ENCODE assay signal across 9 cellular contexts in the genomic region with DNA sequence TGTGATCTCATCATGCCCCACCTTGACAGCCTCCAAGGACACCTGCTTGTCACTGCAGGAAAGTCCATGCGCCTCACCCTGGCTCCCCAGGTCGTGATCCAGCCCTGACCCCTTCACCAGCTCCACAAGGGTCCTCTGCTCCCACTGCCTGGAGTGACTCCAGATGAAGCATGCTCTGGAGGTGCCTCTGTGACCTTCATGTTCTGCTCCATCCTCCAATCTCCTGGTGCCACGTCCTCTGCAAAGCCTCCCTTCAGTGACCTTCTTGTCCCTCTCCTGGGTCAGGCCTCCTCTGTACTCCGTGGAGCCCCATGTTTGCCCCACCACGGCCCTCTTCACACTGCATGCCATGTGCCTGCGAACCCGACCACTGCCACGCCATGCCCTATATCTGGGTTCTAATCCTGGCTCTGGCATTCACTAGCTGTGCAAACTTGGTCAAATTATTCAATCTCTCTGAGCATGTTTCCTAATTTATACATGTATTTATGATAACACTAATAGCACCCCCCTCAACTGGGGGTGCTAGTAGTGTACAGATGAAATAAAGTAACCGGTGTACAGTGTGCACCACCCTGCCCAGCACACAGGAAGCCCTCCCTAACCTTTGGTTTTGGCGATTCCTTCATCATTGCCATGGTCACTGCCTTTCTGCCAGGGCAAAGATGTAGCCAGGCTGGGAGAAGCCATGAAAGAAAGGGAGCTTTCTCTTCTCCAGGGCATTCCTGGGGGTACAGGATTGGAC.
DNase-seq lines count a peak whose midpoint lies in the region; ATAC-seq and TF ChIP-seq lines count a peak whose summit lies in the region.
"Had no signal": no experiment of that assay in that cellular context is flagged by ENCODE, and none has a peak within 500 bp of the region (broad histone marks: within the 10 kb centered on the region; RNA-seq: fewer than 3 reads in every experiment).

No MANE protein-coding gene starts in this region.

- peaks cover 25% of the 10 kb centered on the region for H3K4me1 Mint-ChIP-seq in activated naive CD4-positive, alpha-beta T cell treated with anti-CD3 and anti-CD28 coated beads for 36 hours (ENCODE audit: low read depth)

- peaks cover 17% of the 10 kb centered on the region for H3K9me3 Mint-ChIP-seq in activated naive CD4-positive, alpha-beta T cell treated with anti-CD3 and anti-CD28 coated beads for 36 hours

- 63 to 76% methylated on average over 7 to 10 of the region's 10 CpGs for WGBS in esophagus squamous epithelium, 2 donors
- WGBS in transverse colon (ENCODE audit: low coverage in 1 of 2), 2 donors: 79 to 80% methylated on average over 3 to 10 of the region's 10 CpGs

- H3K9me3 ChIP-seq in esophagus squamous epithelium (peaks cover 0 to 7% (median 0%) of the 10 kb centered on the region in 3 donors), transverse colon (no peaks in the 10 kb centered on the region)
- H3K9me3 ChIP-seq: HAP-1 had no signal

- H3K36me3 Mint-ChIP-seq in activated naive CD4-positive, alpha-beta T cell treated with anti-CD3 and anti-CD28 coated beads for 36 hours (ENCODE audit: low read depth): peaks cover 10% of the 10 kb centered on the region

- peak overlapping the region; percentile 10 for H3K4me3 Mint-ChIP-seq in activated naive CD4-positive, alpha-beta T cell treated with anti-CD3 and anti-CD28 coated beads for 36 hours

- H3K36me3 ChIP-seq in esophagus squamous epithelium: peaks cover 0 to 5% (median 0%) of the 10 kb centered on the region in 3 donors
- no peaks in the 10 kb centered on the region for H3K36me3 ChIP-seq in transverse colon
- H3K36me3 ChIP-seq: HAP-1 had no signal

- in situ Hi-C loops in transverse colon (cut with MboI; ENCODE audit: low pct_ligation_motif_present in 1 of 4, low pct_unique_long_range_greater_than_20kb in 1 of 4, low sequenced_read_pairs in 3 of 4): loop anchor here in 1 of 4 donors (25.0 kb wide), 1 partner anchor 811 kb away; no protein-coding TSS in a partner anchor

- CTCF ChIA-PET in activated naive CD4-positive, alpha-beta T cell treated with anti-CD3 and anti-CD28 coated beads for 36 hours (lab: Charles Lee): interaction anchor here (0.6 to 2.1 kb wide), 43 partner anchors 9 to 782 kb away, joined by 3 to 16 read pairs (median 4); a partner anchor contains a TSS

- no peaks in the 10 kb centered on the region for H3K27me3 Mint-ChIP-seq in activated naive CD4-positive, alpha-beta T cell treated with anti-CD3 and anti-CD28 coated beads for 36 hours (ENCODE audit: low read depth)

- H3K27ac Mint-ChIP-seq in activated naive CD4-positive, alpha-beta T cell treated with anti-CD3 and anti-CD28 coated beads for 36 hours: peak overlapping the region; percentile 68

- TF ChIP-seq POLR2A in esophagus squamous epithelium (IDR thresholded peaks at IDR 0.05): no peak
- no peak for TF ChIP-seq POLR2A in transverse colon (IDR thresholded peaks at IDR 0.05)

- ATAC-seq in HG03354 (IDR thresholded peaks at IDR 0.05; ENCODE audit: poor library complexity, severe bottlenecking, unreplicated experiment): peak; percentile 38

- no peaks in the 10 kb centered on the region for H3K27me3 ChIP-seq in esophagus squamous epithelium
- H3K27me3 ChIP-seq in transverse colon: no peaks in the 10 kb centered on the region

- H3K27ac ChIP-seq in esophagus squamous epithelium (peak overlapping the region in 3 of 4 donors; percentile 58 to 73 (median 67)), transverse colon (peak overlapping the region in 1 of 4 donors; percentile 61)

- intact Hi-C loops in activated naive CD4-positive, alpha-beta T cell treated with anti-CD3 and anti-CD28 coated beads for 36 hours (cut with micrococcal nuclease): loop anchor here (1.0 to 5.0 kb wide), 7 partner anchors 61 to 917 kb away; a partner anchor contains a TSS
- intact Hi-C loops in esophagus squamous epithelium (cut with DNase I) (no loop called here), transverse colon (cut with DNase I; ENCODE audit: low total_unique reads) (no loop called here)

- peaks cover 0 to 15% (median 14%) of the 10 kb centered on the region in 3 donors for H3K4me1 ChIP-seq in esophagus squamous epithelium
- H3K4me1 ChIP-seq in transverse colon: peaks cover 0 to 23% (median 10%) of the 10 kb centered on the region in 4 donors
- H3K4me1 ChIP-seq: HAP-1 had no signal

- no peak for TF ChIP-seq EP300 in transverse colon (IDR thresholded peaks at IDR 0.05; ENCODE audit: low read depth)

- no peak for DNase-seq in activated naive CD4-positive, alpha-beta T cell treated with anti-CD3 and anti-CD28 coated beads for 36 hours
- DNase-seq in activated naive CD4-positive, alpha-beta T cell treated with Interleukin-2 at 50 U/mL for 16 hours: no peak
- DNase-seq in esophagus squamous epithelium (lab: John Stamatoyannopoulos, UW) (no peak), transverse colon (peak; percentile 2), GDM1 (lab: John Stamatoyannopoulos, UW) (no peak), SHP77 treated with DMSO at 0.1 percent for 48 hours (lab: John Stamatoyannopoulos, UW) (no peak), GOT3 (lab: John Stamatoyannopoulos, UW) (no peak)

- TF ChIP-seq CTCF in esophagus squamous epithelium (IDR thresholded peaks at IDR 0.05): no peak
- no peak for TF ChIP-seq CTCF in transverse colon (IDR thresholded peaks at IDR 0.05)

- peak overlapping the region in 1 of 4 donors; percentile 45 for H3K4me3 ChIP-seq in esophagus squamous epithelium
- H3K4me3 ChIP-seq in transverse colon: no peak overlapping the region
- H3K4me3 ChIP-seq: HAP-1 had no signal
